ENCODE assay signal across 8 cellular contexts in the genomic region with DNA sequence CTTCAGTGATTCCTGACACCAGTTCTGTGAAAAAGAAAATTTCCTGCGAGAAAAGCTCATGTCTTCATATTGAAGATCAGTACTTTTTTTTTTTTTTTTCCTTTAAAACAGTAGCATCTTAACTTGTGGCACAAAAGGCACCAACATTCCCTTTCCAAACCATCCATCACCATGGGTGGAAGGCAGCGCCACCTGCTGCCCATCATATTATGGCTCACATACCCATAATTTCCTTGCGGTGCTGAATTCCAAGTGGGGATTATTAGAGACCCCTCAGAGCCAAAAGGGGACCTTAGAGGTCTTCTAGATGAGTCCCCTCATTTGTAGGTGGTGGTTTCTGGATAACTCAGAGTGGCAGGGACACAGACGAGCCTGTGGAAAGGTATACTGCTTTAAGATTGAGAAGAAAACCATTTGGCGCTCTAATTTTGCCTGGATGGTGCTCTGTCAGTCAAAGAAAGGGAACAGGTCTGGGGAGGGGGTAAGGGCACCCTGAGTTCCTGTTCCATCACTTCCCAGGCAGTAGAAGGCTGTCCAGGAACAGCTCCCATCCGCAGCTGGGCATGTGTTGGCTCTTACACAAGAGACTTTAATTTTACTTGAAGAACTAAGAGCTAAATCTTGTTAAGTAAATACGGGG. TPM values are rescaled to one million over a fixed set of nuclear protein-coding genes. Genes with fewer than 3 reads are reported as not detected.
DNase-seq lines count a peak whose midpoint lies in the region; ATAC-seq, FAIRE-seq and TF ChIP-seq lines count a peak whose summit lies in the region.

No MANE protein-coding gene starts in this region.

- intact Hi-C loops in activated naive CD4-positive, alpha-beta T cell treated with anti-CD3 and anti-CD28 coated beads for 36 hours (cut with micrococcal nuclease) = no loop called here
- intact Hi-C loops in right cardiac atrium (cut with DNase I) = no loop called here

- ATAC-seq in A549 (peak; percentile 42 to 73; a peak in 4 of 6 replicates), right cardiac atrium (peak in 1 of 2 donors; percentile 8), HG02840 (IDR thresholded peaks at IDR 0.05; ENCODE audit: low FRiP score, unreplicated experiment) (no peak), HG03196 (IDR thresholded peaks at IDR 0.05; ENCODE audit: unreplicated experiment) (no peak)

- DNase-seq in A549 (ENCODE audit: low read depth in 1 of 2, low spot score in 1 of 2) (peak; percentile 76 to 88), GM12864 (ENCODE audit: low read depth) (no peak), NCI-H774 (lab: John Stamatoyannopoulos, UW) (peak; percentile 1), right cardiac atrium (peak; percentile 68 to 89 (median 78)), smooth muscle cell of the brain vasculature (ENCODE audit: low read depth, low spot score) (peak; percentile 40)
- DNase-seq in activated naive CD4-positive, alpha-beta T cell treated with anti-CD3 and anti-CD28 coated beads for 36 hours = peak; percentile 67

- H3K27ac ChIP-seq in A549 (no peak overlapping the region), right cardiac atrium (ENCODE audit: low read length) (no peak overlapping the region)

- H3K9me3 Mint-ChIP-seq in activated naive CD4-positive, alpha-beta T cell treated with anti-CD3 and anti-CD28 coated beads for 36 hours = no peaks in the 10 kb centered on the region

- peak; percentile 35 to 64; a peak in 4 of 5 replicates for TF ChIP-seq RAD21 in A549 (conservative IDR thresholded peaks at IDR 0.05 in 1 of 2, IDR thresholded peaks at IDR 0.05 in 1 of 2)

- H3K9me3 ChIP-seq in A549 (no peaks in the 10 kb centered on the region), right cardiac atrium (ENCODE audit: control insufficient read depth, low read length) (no peaks in the 10 kb centered on the region)

- H3K4me1 ChIP-seq in A549 = no peaks in the 10 kb centered on the region
- H3K4me1 ChIP-seq in right cardiac atrium (ENCODE audit: control insufficient read depth, insufficient read depth, low read length) = peaks cover 2% of the 10 kb centered on the region

- H3K4me3 Mint-ChIP-seq in activated naive CD4-positive, alpha-beta T cell treated with anti-CD3 and anti-CD28 coated beads for 36 hours = no peak overlapping the region

- H3K4me1 Mint-ChIP-seq in activated naive CD4-positive, alpha-beta T cell treated with anti-CD3 and anti-CD28 coated beads for 36 hours (ENCODE audit: low read depth) = no peaks in the 10 kb centered on the region

- WGBS in A549 (ENCODE audit: missing lambda C conversion rate) = 48% methylated on average over 7 of the region's 7 CpGs
- WGBS in right cardiac atrium = 62% methylated on average over 7 of the region's 7 CpGs

- H3K27me3 ChIP-seq in right cardiac atrium (ENCODE audit: control insufficient read depth, insufficient read depth) = no peaks in the 10 kb centered on the region

- H3K4me3 ChIP-seq in A549 (no peak overlapping the region), GM12864 (ENCODE audit: low read depth, low read length) (no peak overlapping the region), right cardiac atrium (ENCODE audit: low read length) (no peak overlapping the region)

- TF ChIP-seq EP300 in A549 (IDR thresholded peaks at IDR 0.05) = no peak

- no peak overlapping the region for H3K27ac Mint-ChIP-seq in activated naive CD4-positive, alpha-beta T cell treated with anti-CD3 and anti-CD28 coated beads for 36 hours

- peak; percentile 94 for FAIRE-seq in A549 (lab: Jason Lieb, UNC)

- H3K36me3 Mint-ChIP-seq in activated naive CD4-positive, alpha-beta T cell treated with anti-CD3 and anti-CD28 coated beads for 36 hours (ENCODE audit: low read depth) = peaks cover 5% of the 10 kb centered on the region

- no peak overlapping the region for H3K4me2 ChIP-seq in A549

- CTCF ChIA-PET in A549 (lab: Yijun Ruan, JAX) = interaction anchor here (0.6 to 13.9 kb wide), 68 partner anchors 9 to 952 kb away, joined by 3 to 220 read pairs (median 4); a partner anchor contains a TSS
- CTCF ChIA-PET in activated naive CD4-positive, alpha-beta T cell treated with anti-CD3 and anti-CD28 coated beads for 36 hours (lab: Charles Lee) = interaction anchor here (0.6 to 5.0 kb wide), 38 partner anchors 8 to 350 kb away, joined by 3 to 70 read pairs (median 4); a partner anchor contains a TSS

- POLR2A ChIA-PET in A549 (lab: Yijun Ruan, JAX) = interaction anchor here (0.6 to 2.9 kb wide), 5 partner anchors 12 to 303 kb away, joined by 3 to 11 read pairs (median 3); a partner anchor contains a TSS

- no peak for TF ChIP-seq POLR2A in A549 (IDR thresholded peaks at IDR 0.05; ENCODE audit: low read length)

- TF ChIP-seq CTCF in A549 (IDR thresholded peaks at IDR 0.05) (peak; percentile 96), GM12864 (IDR thresholded peaks at IDR 0.05; ENCODE audit: low read depth, low read length, missing control alignments) (peak; percentile 73)

- H3K27me3 Mint-ChIP-seq in activated naive CD4-positive, alpha-beta T cell treated with anti-CD3 and anti-CD28 coated beads for 36 hours (ENCODE audit: low read depth) = no peaks in the 10 kb centered on the region

TF ChIP-seq in A549, 52 proteins besides CTCF, POLR2A, EP300 and RAD21:
- TF ChIP-seq CHD2 (IDR thresholded peaks at IDR 0.05; ENCODE audit: low read length, partially characterized antibody) (no peak), SMC3 (IDR thresholded peaks at IDR 0.05) (peak; percentile 31; the same call in 1 of the 3 replicates)

RNA-seq across cellular contexts. Expression of a gene that starts 7.9 kb away (rescaled TPM):
- 0.03 TPM in 1 of 2 replicates, not detected in the other for polyA plus RNA-seq in A549 (2011; rRNA removed)
- polyA plus RNA-seq in A549 (2012; cell fraction: cytosol; rRNA removed) = 0.03 and 0.09 TPM in 2 replicates
- not detected in 2 replicates for polyA plus RNA-seq in A549 (2012; cell fraction: nucleus; rRNA removed)
- 0.05 to 0.07 TPM (median 0.05 TPM) in 3 replicates for polyA plus RNA-seq in A549 (2017; fragmentation: RNase III; extraction: RNeasy Plus Mini Kit Qiagen cat#74134 plus additional on column Dnase treatment)
- polyA minus RNA-seq in A549 (2011; rRNA and poly(A)+ RNA removed) = not detected in 2 replicates
- total RNA-seq in activated naive CD4-positive, alpha-beta T cell treated with anti-CD3 and anti-CD28 coated beads for 36 hours = not detected
- total RNA-seq in right cardiac atrium = 1 to 10 TPM in 1 of 4 donors, under 1 TPM in 2, not detected in 1; 0.29 to 2.0 (median 0.34) TPM
- 1.6 TPM for polyA plus RNA-seq in right cardiac atrium

RNA-seq across cellular contexts. Expression of a gene that starts 12.2 kb away (rescaled TPM):
- 60.2 and 62.2 TPM in 2 replicates for polyA plus RNA-seq in A549 (2011; rRNA removed)
- 46.2 and 54.5 TPM in 2 replicates for polyA plus RNA-seq in A549 (2012; cell fraction: cytosol; rRNA removed)
- 46.7 and 58.3 TPM in 2 replicates for polyA plus RNA-seq in A549 (2012; cell fraction: nucleus; rRNA removed)
- 54.7 to 60.0 TPM (median 57.2 TPM) in 3 replicates for polyA plus RNA-seq in A549 (2017; fragmentation: RNase III; extraction: RNeasy Plus Mini Kit Qiagen cat#74134 plus additional on column Dnase treatment)
- polyA minus RNA-seq in A549 (2011; rRNA and poly(A)+ RNA removed) = 58.8 and 70.6 TPM in 2 replicates
- 10 to 100 TPM; 12.2 to 13.5 TPM for total RNA-seq in activated naive CD4-positive, alpha-beta T cell treated with anti-CD3 and anti-CD28 coated beads for 36 hours
- 100 to 1,000 TPM; 144 to 180 (median 154) TPM for total RNA-seq in right cardiac atrium
- polyA plus RNA-seq in right cardiac atrium = 137 TPM

RNA-seq across cellular contexts. Expression of a gene that starts 13.7 kb away (rescaled TPM):
- polyA plus RNA-seq in A549 (2011; rRNA removed) = 0.04 TPM in 1 of 2 replicates, not detected in the other
- polyA plus RNA-seq in A549 (2012; cell fraction: cytosol; rRNA removed) = 0.01 TPM in 2 replicates
- 0.02 TPM in 1 of 2 replicates, not detected in the other for polyA plus RNA-seq in A549 (2012; cell fraction: nucleus; rRNA removed)
- 0.03 to 0.04 TPM in 2 of 3 replicates, not detected in the other for polyA plus RNA-seq in A549 (2017; fragmentation: RNase III; extraction: RNeasy Plus Mini Kit Qiagen cat#74134 plus additional on column Dnase treatment)
- not detected in 2 replicates for polyA minus RNA-seq in A549 (2011; rRNA and poly(A)+ RNA removed)
- total RNA-seq in activated naive CD4-positive, alpha-beta T cell treated with anti-CD3 and anti-CD28 coated beads for 36 hours = not detected
- total RNA-seq in right cardiac atrium = under 1 TPM in 1 of 4 donors, not detected in 3; 0.28 TPM
- 0.02 TPM for polyA plus RNA-seq in right cardiac atrium

Comparison
In these comparisons a context has a peak if more than half of its experiments do, and no peak if none do; other contexts are left out.
1. ATAC-seq: peak in A549 (2 of 2); none in HG02840 (single experiment) and HG03196 (single experiment).
2. RNA of a gene that starts 12.2 kb away (total RNA-seq): 144 to 180 TPM in right cardiac atrium; 12.2 to 13.5 TPM in activated naive CD4-positive, alpha-beta T cell treated with anti-CD3 and anti-CD28 coated beads for 36 hours; every median in the first group is over 10 times any median in the second.